ENCODE assay signal across 8 cellular contexts in the genomic region with DNA sequence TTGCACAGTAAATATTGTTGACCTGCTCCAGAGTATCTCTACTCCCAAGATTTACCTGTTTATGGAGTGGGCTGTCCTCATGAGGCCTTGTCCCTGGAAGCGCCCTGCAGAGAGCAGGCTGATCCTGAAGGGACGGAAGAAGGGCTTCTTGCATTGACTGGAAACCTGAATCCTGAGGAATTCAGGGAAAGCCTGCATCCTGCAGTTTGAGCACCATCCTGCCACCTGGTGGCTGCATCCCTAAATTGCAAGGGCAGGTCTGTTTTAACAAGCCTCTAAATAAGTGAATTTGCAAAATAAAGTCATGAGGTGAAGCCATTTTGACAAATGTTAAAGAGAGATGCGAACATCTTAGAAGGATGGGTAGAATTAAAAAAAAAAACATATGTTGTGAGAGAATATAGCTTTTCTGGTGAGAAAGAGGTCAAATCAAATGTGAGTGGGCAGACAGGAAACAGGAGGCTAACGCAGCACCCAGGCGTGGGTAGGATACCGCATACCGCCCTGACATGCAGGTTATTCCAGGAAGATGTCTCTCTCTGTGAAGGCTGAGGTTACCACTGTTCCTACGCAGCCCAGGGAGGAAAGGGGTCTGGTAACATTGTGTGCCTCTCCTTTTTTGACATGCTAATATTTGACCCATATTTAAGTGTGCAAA.
A peak's percentile ranks its signal among the peaks of the same experiment; 100 is the strongest.
DNase-seq lines count a peak whose midpoint lies in the region; ATAC-seq and TF ChIP-seq lines count a peak whose summit lies in the region.

No MANE protein-coding gene starts in this region.

- H3K27ac Mint-ChIP-seq in activated T-helper 1 cell treated with anti-CD3 and anti-CD28 coated beads, Interleukin-12 subunit alpha, Interleukin-12 subunit beta, Interleukin-2, Interleukin-4 antibody, amounts not matched to agents 30 ng/mL and 10 ng/mL and 1 ng/mL, durations not matched to agents 14 hours and 24 hours and 36 hours, result peak overlapping the region; percentile 93

- TF ChIP-seq CTCF in OCI-LY1 (IDR thresholded peaks at IDR 0.05; ENCODE audit: low read length) (peak; percentile 93), heart right ventricle (IDR thresholded peaks at IDR 0.05) (peak in 8 of 9 donors; percentile 21 to 72 (median 44))

- no peaks in the 10 kb centered on the region for H3K27me3 Mint-ChIP-seq in activated T-helper 1 cell treated with anti-CD3 and anti-CD28 coated beads, Interleukin-12 subunit alpha, Interleukin-12 subunit beta, Interleukin-2, Interleukin-4 antibody, amounts not matched to agents 30 ng/mL and 10 ng/mL and 1 ng/mL, durations not matched to agents 14 hours and 24 hours and 36 hours (ENCODE audit: insufficient read depth)

- H3K4me2 ChIP-seq in OCI-LY1 (ENCODE audit: low read length), result no peak overlapping the region

- H2AFZ ChIP-seq in OCI-LY1 (ENCODE audit: low read length), result no peak overlapping the region

- WGBS in heart right ventricle, 2 donors, result 82% methylated on average over 8 of the region's 8 CpGs

- H4K20me1 ChIP-seq in OCI-LY1 (ENCODE audit: insufficient read depth, low read length), result no peaks in the 10 kb centered on the region

- peaks cover 18% of the 10 kb centered on the region for H3K9me3 Mint-ChIP-seq in activated T-helper 1 cell treated with anti-CD3 and anti-CD28 coated beads, Interleukin-12 subunit alpha, Interleukin-12 subunit beta, Interleukin-2, Interleukin-4 antibody, amounts not matched to agents 30 ng/mL and 10 ng/mL and 1 ng/mL, durations not matched to agents 14 hours and 24 hours and 36 hours

- DNase-seq in NCI-H1417 (lab: John Stamatoyannopoulos, UW) (peak in 2 of 3 experiments; percentile 10 to 91), NCI-H1417 treated with DMSO at 0.1 percent for 48 hours (lab: John Stamatoyannopoulos, UW) (no peak), heart right ventricle (peak in 1 of 2 donors; percentile 19)
- DNase-seq in activated T-helper 1 cell treated with anti-CD3 and anti-CD28 coated beads, Interleukin-12 subunit alpha, Interleukin-12 subunit beta, Interleukin-2, Interleukin-4 antibody, amounts not matched to agents 30 ng/mL and 10 ng/mL and 1 ng/mL, durations not matched to agents 14 hours and 24 hours and 36 hours (ENCODE audit: low spot score), result peak; percentile 43
- peak; percentile 21 to 40 for DNase-seq in stimulated activated CD4-positive, alpha-beta T cell treated with anti-CD3 and anti-CD28 coated beads, Interleukin-1b, Interleukin-23, amount 100 ng/mL, for 4 hours (ENCODE audit: low read depth in 2 of 2)

- no peak for ATAC-seq in heart right ventricle
- ATAC-seq in HG03342 (IDR thresholded peaks at IDR 0.05; ENCODE audit: unreplicated experiment), result no peak
- no peak for ATAC-seq in GM18519 (IDR thresholded peaks at IDR 0.05; ENCODE audit: low FRiP score, unreplicated experiment)

- intact Hi-C loops in activated T-helper 1 cell treated with anti-CD3 and anti-CD28 coated beads, Interleukin-12 subunit alpha, Interleukin-12 subunit beta, Interleukin-2, Interleukin-4 antibody, amounts not matched to agents 30 ng/mL and 10 ng/mL and 1 ng/mL, durations not matched to agents 14 hours and 24 hours and 36 hours (cut with micrococcal nuclease), result loop anchor here (1.0 to 10.0 kb wide), 20 partner anchors 22 to 1015 kb away; no protein-coding TSS in a partner anchor
- intact Hi-C loops in heart right ventricle (cut with DNase I), result no loop called here

- H3K27ac ChIP-seq in OCI-LY1 (ENCODE audit: low read depth, low read length, poor library complexity, severe bottlenecking), result no peak overlapping the region
- H3K27ac ChIP-seq in heart right ventricle, result no peak overlapping the region

- no peaks in the 10 kb centered on the region for H3K79me2 ChIP-seq in OCI-LY1 (ENCODE audit: insufficient read depth, low read length)

- peaks cover 79% of the 10 kb centered on the region for H3K4me1 Mint-ChIP-seq in activated T-helper 1 cell treated with anti-CD3 and anti-CD28 coated beads, Interleukin-12 subunit alpha, Interleukin-12 subunit beta, Interleukin-2, Interleukin-4 antibody, amounts not matched to agents 30 ng/mL and 10 ng/mL and 1 ng/mL, durations not matched to agents 14 hours and 24 hours and 36 hours (ENCODE audit: low read depth)

- no peaks in the 10 kb centered on the region for H3K9me2 ChIP-seq in OCI-LY1 (ENCODE audit: low read depth, low read length)

- H3K9me3 ChIP-seq in OCI-LY1 (ENCODE audit: low read length) (no peaks in the 10 kb centered on the region), heart right ventricle (peaks cover 0 to 10% (median 0%) of the 10 kb centered on the region in 11 donors)

- H3K4me1 ChIP-seq in OCI-LY1 (ENCODE audit: insufficient read depth, low read length, severe bottlenecking) (no peaks in the 10 kb centered on the region), heart right ventricle (peaks cover 0 to 20% (median 8%) of the 10 kb centered on the region in 9 donors)

- no peaks in the 10 kb centered on the region for H3F3A ChIP-seq in OCI-LY1 (ENCODE audit: insufficient read depth, low read length)

- peak overlapping the region; percentile 71 for H3K4me3 Mint-ChIP-seq in activated T-helper 1 cell treated with anti-CD3 and anti-CD28 coated beads, Interleukin-12 subunit alpha, Interleukin-12 subunit beta, Interleukin-2, Interleukin-4 antibody, amounts not matched to agents 30 ng/mL and 10 ng/mL and 1 ng/mL, durations not matched to agents 14 hours and 24 hours and 36 hours

- H3K36me3 ChIP-seq in OCI-LY1 (ENCODE audit: insufficient read depth, low read length), result no peaks in the 10 kb centered on the region
- no peaks in the 10 kb centered on the region for H3K36me3 ChIP-seq in heart right ventricle

- H3K4me3 ChIP-seq in OCI-LY1 (ENCODE audit: low read depth, low read length, poor library complexity, severe bottlenecking) (no peak overlapping the region), heart right ventricle (no peak overlapping the region)

- no peak overlapping the region for H3K9ac ChIP-seq in OCI-LY1 (ENCODE audit: low read length)

- no peaks in the 10 kb centered on the region for H3K27me3 ChIP-seq in OCI-LY1 (ENCODE audit: insufficient read depth, low read length)
- H3K27me3 ChIP-seq in heart right ventricle, result no peaks in the 10 kb centered on the region

- H3K36me3 Mint-ChIP-seq in activated T-helper 1 cell treated with anti-CD3 and anti-CD28 coated beads, Interleukin-12 subunit alpha, Interleukin-12 subunit beta, Interleukin-2, Interleukin-4 antibody, amounts not matched to agents 30 ng/mL and 10 ng/mL and 1 ng/mL, durations not matched to agents 14 hours and 24 hours and 36 hours (ENCODE audit: low read depth), result peaks cover 28% of the 10 kb centered on the region
